ENCODE assay signal across 7 cellular contexts in the genomic region with DNA sequence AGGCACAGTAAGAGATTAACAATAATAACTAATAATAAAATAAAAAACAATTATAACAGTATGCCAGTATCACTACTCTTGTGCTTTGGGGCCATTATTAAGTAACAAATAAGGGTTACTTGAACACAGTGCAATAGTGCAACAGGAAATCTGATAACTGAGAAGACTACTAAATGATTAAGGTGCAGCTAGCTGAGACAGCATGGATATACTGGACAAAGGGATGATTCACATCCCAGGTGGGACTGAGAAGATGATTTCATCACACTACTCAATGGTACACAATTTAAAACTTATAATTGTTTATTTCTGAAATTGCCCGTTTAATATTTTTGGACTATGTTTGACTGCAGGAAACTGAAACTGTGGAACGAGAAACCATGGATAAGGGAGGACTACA.
"Had no signal": no experiment of that assay in that cellular context is flagged by ENCODE, and none has a peak within 500 bp of the region (broad histone marks: within the 10 kb centered on the region; RNA-seq: fewer than 3 reads in every experiment).

No MANE protein-coding gene starts in this region.

- H2AFZ ChIP-seq: GM23338 had no signal

- DNase-seq: H9, HCEC 1CT, IMR-90 had no signal

- H3K4me3 ChIP-seq: GM23338 had no signal

- ATAC-seq: GM23338 had no signal

- FAIRE-seq: H1, H54, HTR-8/SVneo had no signal

- H3K4me2 ChIP-seq: GM23338 had no signal
